10 cellular contexts compared by ENCODE assay signal in the genomic region with DNA sequence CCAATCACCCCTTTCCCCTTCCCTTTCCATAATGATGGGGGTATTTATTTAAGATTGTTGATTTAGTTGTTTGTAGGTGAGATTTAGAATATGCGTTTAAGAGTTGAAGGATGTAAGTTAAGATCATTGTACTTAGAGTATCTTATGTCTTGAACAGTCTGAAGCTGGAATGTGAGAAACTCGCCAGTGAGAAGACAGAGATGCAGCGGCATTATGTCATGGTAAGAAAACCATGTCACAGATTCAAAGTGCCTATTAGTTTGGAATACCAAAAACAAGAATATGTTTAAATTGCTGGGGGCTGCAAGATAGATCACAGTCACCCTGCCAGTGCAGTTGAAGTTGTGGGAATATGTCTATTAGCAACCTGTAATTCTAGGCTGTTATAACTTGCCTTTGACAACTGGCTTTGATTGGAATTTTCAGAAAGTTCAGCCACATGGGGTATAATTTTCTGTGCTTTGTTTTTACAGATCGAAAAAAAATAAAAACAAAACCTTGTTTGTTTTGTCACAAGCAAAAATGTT. TPM values are rescaled to one million over a fixed set of nuclear protein-coding genes. Genes with fewer than 3 reads are reported as not detected.
DNase-seq lines count a peak whose midpoint lies in the region; ATAC-seq and TF ChIP-seq lines count a peak whose summit lies in the region.
"Had no signal": no experiment of that assay in that cellular context is flagged by ENCODE, and none has a peak within 500 bp of the region (broad histone marks: within the 10 kb centered on the region; RNA-seq: fewer than 3 reads in every experiment).

No MANE protein-coding gene starts in this region.

- H3K27ac ChIP-seq in OCI-LY7 (ENCODE audit: low read depth, low read length, poor library complexity, severe bottlenecking) (no peak overlapping the region), trophoblast cell (ENCODE audit: low read depth, low read length) (no peak overlapping the region)

- peaks cover 27% of the 10 kb centered on the region for H3K36me3 ChIP-seq in OCI-LY7 (ENCODE audit: insufficient read depth, low read length)
- peaks cover 0 to 2% of the 10 kb centered on the region in 2 experiments for H3K36me3 ChIP-seq in trophoblast cell (ENCODE audit: control insufficient read depth in 1 of 2, insufficient read depth in 2 of 2, low read length in 2 of 2)

- peak overlapping the region; percentile 24 for H3K4ac ChIP-seq in trophoblast cell (ENCODE audit: low read depth, low read length)

- H3K79me1 ChIP-seq in trophoblast cell (ENCODE audit: low read length): peaks cover 29% of the 10 kb centered on the region

- no peaks in the 10 kb centered on the region for H3K9me2 ChIP-seq in OCI-LY7 (ENCODE audit: insufficient read depth, low read length)

- no peak for TF ChIP-seq CTCF in OCI-LY7 (conservative IDR thresholded peaks at IDR 0.05; ENCODE audit: low read length)

- H4K20me1 ChIP-seq in OCI-LY7 (ENCODE audit: insufficient read depth, low read length): peaks cover 14% of the 10 kb centered on the region

- H3K4me1 ChIP-seq in OCI-LY7 (ENCODE audit: insufficient read depth, low read length, poor library complexity, severe bottlenecking) (peaks cover 14% of the 10 kb centered on the region), trophoblast cell (ENCODE audit: control insufficient read depth in 1 of 2, insufficient read depth in 2 of 2, low read length in 2 of 2) (peaks cover 0 to 3% of the 10 kb centered on the region in 2 experiments)

- DNase-seq in ELR (ENCODE audit: low read depth) (peak; percentile 58), OCI-LY7 (ENCODE audit: low spot score) (no peak), fibroblast of gingiva (ENCODE audit: low read depth) (peak; percentile 35), trophoblast cell (peak in 1 of 2 donors; percentile 23), NCI-H187 (lab: John Stamatoyannopoulos, UW) (no peak), HT-29 (ENCODE audit: low spot score) (no peak)
- DNase-seq: activated CD4-positive, alpha-beta T cell treated with anti-CD3 and anti-CD28 coated beads, Interleukin-2, amount 50 U/mL, for 4 hours; NCI-H524 treated with DMSO at 0.1 percent for 48 hours had no signal

- no peaks in the 10 kb centered on the region for H3K9me3 ChIP-seq in OCI-LY7 (ENCODE audit: low read length)
- no peaks in the 10 kb centered on the region for H3K9me3 ChIP-seq in trophoblast cell (ENCODE audit: insufficient read depth, low read depth, low read length)

- BruUV-seq in OCI-LY7 (replicated peaks; lab: Mats Ljungman, UMichigan): no TSS peak

- H2BK12ac ChIP-seq in trophoblast cell (ENCODE audit: low read length): no peak overlapping the region

- H3K27me3 ChIP-seq in trophoblast cell (ENCODE audit: insufficient read depth, low read length): no peaks in the 10 kb centered on the region

- H2AK5ac ChIP-seq in trophoblast cell (ENCODE audit: low read length): no peak overlapping the region

- peak overlapping the region; percentile 79 for H3K4me3 ChIP-seq in OCI-LY7 (ENCODE audit: low read depth, low read length, poor library complexity, severe bottlenecking)
- no peak overlapping the region for H3K4me3 ChIP-seq in trophoblast cell (ENCODE audit: low read depth, low read length)

- CTCF ChIA-PET in OCI-LY7 (lab: Charles Lee; ENCODE audit: unreplicated experiment): no interaction called here

- no peak overlapping the region for H4K91ac ChIP-seq in trophoblast cell (ENCODE audit: low read depth, low read length)

- POLR2A ChIA-PET in OCI-LY7 (lab: Charles Lee): interaction anchor here (0.7 kb wide), 1 partner anchor 9 kb away, joined by 3 read pairs; no protein-coding TSS in a partner anchor

- WGBS in trophoblast cell (ENCODE audit: extremely low coverage, insufficient coverage, insufficient read length): 100% methylated on average over 1 of the region's 4 CpGs

- H3K4me2 ChIP-seq in OCI-LY7 (ENCODE audit: low read length): peak overlapping the region; percentile 94
- H3K4me2 ChIP-seq in trophoblast cell (ENCODE audit: low read length): peak overlapping the region; percentile 68

- no peak overlapping the region for H3K23ac ChIP-seq in trophoblast cell (ENCODE audit: low read length)

- H2AFZ ChIP-seq in OCI-LY7 (ENCODE audit: low read length): no peak overlapping the region
- no peak overlapping the region for H2AFZ ChIP-seq in trophoblast cell (ENCODE audit: insufficient read depth, low read length, poor library complexity)

- H4K8ac ChIP-seq in trophoblast cell (ENCODE audit: low read depth, low read length): no peak overlapping the region

- H3K79me2 ChIP-seq in OCI-LY7 (ENCODE audit: insufficient read depth, low read depth, low read length) (peaks cover 18% of the 10 kb centered on the region; the same call in 1 of the 2 replicates), trophoblast cell (ENCODE audit: control insufficient read depth, insufficient read depth, low read length, poor library complexity) (peaks cover 17% of the 10 kb centered on the region)

- H3K9ac ChIP-seq in trophoblast cell (ENCODE audit: low read length): no peak overlapping the region

- intact Hi-C loops in OCI-LY7 (cut with micrococcal nuclease; ENCODE audit: unreplicated experiment): loop anchor here (10.0 kb wide), 1 partner anchor 240 kb away; no protein-coding TSS in a partner anchor

- H4K12ac ChIP-seq in trophoblast cell (ENCODE audit: low read depth, low read length): no peak overlapping the region

- no peak overlapping the region for H2BK120ac ChIP-seq in trophoblast cell (ENCODE audit: insufficient read depth, low read length, poor library complexity)

- no peak overlapping the region for H3K18ac ChIP-seq in trophoblast cell (ENCODE audit: low read length)

- H2BK5ac ChIP-seq in trophoblast cell (ENCODE audit: low read depth, low read length, poor library complexity): no peak overlapping the region

- ATAC-seq in GM21576 (IDR thresholded peaks at IDR 0.05; ENCODE audit: unreplicated experiment): no peak
- ATAC-seq in GM19023 (IDR thresholded peaks at IDR 0.05; ENCODE audit: unreplicated experiment): no peak

- no peak overlapping the region for H3K14ac ChIP-seq in trophoblast cell (ENCODE audit: low read length)

RNA-seq across cellular contexts. Expression of gene TLE4, which starts 3.0 kb away (rescaled TPM):
- total RNA-seq in OCI-LY7 (2014; rRNA removed; shearing (Covaris generic)): 32.8 and 36.7 TPM in 2 replicates
- 41.7 and 47.4 TPM in 2 replicates for total RNA-seq in OCI-LY7 (2022)
- polyA plus RNA-seq in trophoblast cell (2013): 103 and 108 TPM in 2 replicates
- 16.1 and 18.3 TPM in 2 replicates for total RNA-seq in HT-29 (2014; rRNA removed; shearing (Covaris generic))

Comparison
In these comparisons a context has a peak if more than half of its experiments do, and no peak if none do; other contexts are left out.
1. DNase-seq: peak in ELR (single experiment) and fibroblast of gingiva (single experiment); none in OCI-LY7 (single experiment), NCI-H187 (0 of 2) and HT-29 (single experiment).